ENCODE assay signal across 18 cellular contexts in genomic region chr11:117898059-117898458, GRCh38. TPM values are rescaled to one million over a fixed set of nuclear protein-coding genes. Genes with fewer than 3 reads are reported as not detected.
DNase-seq lines count a peak whose midpoint lies in the region; ATAC-seq and TF ChIP-seq lines count a peak whose summit lies in the region.
"Had no signal": no experiment of that assay in that cellular context is flagged by ENCODE, and none has a peak within 500 bp of the region (broad histone marks: within the 10 kb centered on the region; RNA-seq: fewer than 3 reads in every experiment).

No MANE protein-coding gene starts in this region.

- no peaks in the 10 kb centered on the region for H3K79me2 ChIP-seq in mammary epithelial cell (ENCODE audit: insufficient read depth, low read length)

- TF ChIP-seq POLR2A in breast epithelium (IDR thresholded peaks at IDR 0.05): no peak

- no peak overlapping the region for H3K4me3 ChIP-seq in breast epithelium
- H3K4me3 ChIP-seq in mammary epithelial cell (replicated peaks in 1 of 3; ENCODE audit: insufficient read depth in 1 of 3, low read depth in 2 of 3, low read length in 3 of 3): no peak overlapping the region
- no peak overlapping the region for H3K4me3 ChIP-seq in RWPE2 (ENCODE audit: severe bottlenecking)
- H3K4me3 ChIP-seq: HAP-1 had no signal

- H3K27me3 ChIP-seq in breast epithelium (no peaks in the 10 kb centered on the region), mammary epithelial cell (ENCODE audit: insufficient read depth, low read length) (peaks cover 4% of the 10 kb centered on the region), RWPE2 (ENCODE audit: insufficient read depth, poor library complexity, severe bottlenecking) (peaks cover 13% of the 10 kb centered on the region)
- H3K27me3 ChIP-seq: BE2C had no signal

- no peaks in the 10 kb centered on the region for H3K36me3 ChIP-seq in breast epithelium
- no peaks in the 10 kb centered on the region for H3K36me3 ChIP-seq in mammary epithelial cell (ENCODE audit: insufficient read depth, low read length)
- H3K36me3 ChIP-seq in RWPE2 (ENCODE audit: low read depth): no peaks in the 10 kb centered on the region
- H3K36me3 ChIP-seq: BE2C, HAP-1 had no signal

- BruUV-seq in mammary epithelial cell (replicated peaks; lab: Mats Ljungman, UMichigan): no TSS peak

- no peak overlapping the region for H3K4me2 ChIP-seq in mammary epithelial cell (ENCODE audit: insufficient read depth, low read depth, low read length)

- intact Hi-C loops in breast epithelium (cut with DNase I; ENCODE audit: low total_unique reads) (no loop called here), mammary epithelial cell (cut with micrococcal nuclease) (no loop called here)

- TF ChIP-seq CTCF in breast epithelium (IDR thresholded peaks at IDR 0.05) (no peak), mammary epithelial cell (conservative IDR thresholded peaks at IDR 0.05 in 1 of 2, IDR thresholded peaks at IDR 0.05 in 1 of 2; ENCODE audit: extremely low read depth in 1 of 2, insufficient read depth in 1 of 2, low read depth in 1 of 2, low read length in 2 of 2) (no peak), RWPE2 (IDR thresholded peaks at IDR 0.05; ENCODE audit: poor library complexity, severe bottlenecking) (no peak)

- no peak overlapping the region for H3K27ac ChIP-seq in breast epithelium
- H3K27ac ChIP-seq in mammary epithelial cell (ENCODE audit: insufficient read depth, low read depth, low read length): no peak overlapping the region
- H3K27ac ChIP-seq in RWPE2 (ENCODE audit: poor library complexity, severe bottlenecking): no peak overlapping the region

- ATAC-seq in RWPE2 (ENCODE audit: low read depth): no peak
- ATAC-seq in HG02759 (IDR thresholded peaks at IDR 0.05; ENCODE audit: unreplicated experiment): no peak
- no peak for ATAC-seq in GM19467 (IDR thresholded peaks at IDR 0.05; ENCODE audit: unreplicated experiment)
- ATAC-seq: SK-N-SH treated with all-trans-retinoic acid at 6 μM for 48 hours had no signal

- H3K4me1 ChIP-seq in breast epithelium (no peaks in the 10 kb centered on the region), mammary epithelial cell (ENCODE audit: insufficient read depth, low read length) (peaks cover 6% of the 10 kb centered on the region), RWPE2 (ENCODE audit: insufficient read depth, poor library complexity, severe bottlenecking) (no peaks in the 10 kb centered on the region)
- H3K4me1 ChIP-seq: BE2C, HAP-1 had no signal

- H3K9me3 ChIP-seq in breast epithelium: no peaks in the 10 kb centered on the region
- H3K9me3 ChIP-seq in mammary epithelial cell (replicated peaks; ENCODE audit: insufficient read depth, low read length): no peaks in the 10 kb centered on the region
- H3K9me3 ChIP-seq in RWPE2 (ENCODE audit: severe bottlenecking): no peaks in the 10 kb centered on the region
- H3K9me3 ChIP-seq: BE2C, HAP-1 had no signal

- CTCF ChIA-PET in mammary epithelial cell (lab: Charles Lee; ENCODE audit: low non-redundant PET): no interaction called here

- dilution Hi-C loops in mammary epithelial cell (cut with HindIII; ENCODE audit: low sequenced_read_pairs): loop anchor here (5.0 kb wide), 1 partner anchor 36 kb away; no protein-coding TSS in a partner anchor

- in situ Hi-C loops in mammary epithelial cell (cut with MboI; ENCODE audit: low sequenced_read_pairs in 2 of 2): no loop called here

- H3K9ac ChIP-seq in mammary epithelial cell (ENCODE audit: insufficient read depth, low read length): no peak overlapping the region

- H2AFZ ChIP-seq in mammary epithelial cell (ENCODE audit: low read depth, low read length): no peak overlapping the region

- DNase-seq in breast epithelium (ENCODE audit: low spot score in 2 of 2) (peak; percentile 22 to 34), mammary epithelial cell (no peak), RWPE2 (ENCODE audit: low spot score) (peak; percentile 11), mesenteric fat pad (ENCODE audit: low spot score) (peak; percentile 69), NCI-H2029 treated with DMSO at 0.1 percent for 48 hours (lab: John Stamatoyannopoulos, UW) (no peak)
- DNase-seq: BE2C; CD4-positive, alpha-beta memory T cell; NCI-H1105; NCI-H1694 treated with DMSO at 0.1 percent for 48 hours; SHP77 treated with DMSO at 0.1 percent for 48 hours had no signal

- H4K20me1 ChIP-seq in mammary epithelial cell (ENCODE audit: insufficient read depth, low read length): no peaks in the 10 kb centered on the region

- 61% methylated on average over 3 of the region's 4 CpGs for WGBS in mammary epithelial cell (ENCODE audit: low coverage, missing lambda C conversion rate)

RNA-seq across cellular contexts. Expression of gene FXYD6, which starts 21.6 kb away (rescaled TPM):
- total RNA-seq in breast epithelium (10 to 100 TPM; 16.0 to 25.0 (median 20.3) TPM), mammary epithelial cell (under 1 TPM in 1 of 2 donors, not detected in 1; 0.21 TPM), mesenteric fat pad (21.5 TPM)
- polyA plus RNA-seq in mammary epithelial cell: 0.35 TPM
- not detected for polyA minus RNA-seq in mammary epithelial cell
- total RNA-seq: CD4-positive, alpha-beta memory T cell had no signal
- polyA plus RNA-seq: IgD-negative memory B cell had no signal

RNA-seq across cellular contexts. Expression of gene TMPRSS13, which starts 31.1 kb away (rescaled TPM):
- 10 to 100 TPM in 2 of 3 donors, under 1 TPM in 1; 0.32 to 34.0 (median 12.5) TPM for total RNA-seq in breast epithelium
- total RNA-seq in mammary epithelial cell: under 1 TPM in 1 of 2 donors, not detected in 1; under 0.01 TPM
- polyA plus RNA-seq in mammary epithelial cell: 0.12 TPM
- polyA minus RNA-seq in mammary epithelial cell: not detected
- 0.39 TPM for total RNA-seq in mesenteric fat pad
- total RNA-seq: HT1080, LHCN-M2 had no signal
- polyA plus RNA-seq: AG04450 had no signal

Comparison
In these comparisons a context has a peak if more than half of its experiments do, and no peak if none do; other contexts are left out.
1. DNase-seq: peak in breast epithelium (2 of 2), RWPE2 (single experiment) and mesenteric fat pad (single experiment); none in mammary epithelial cell (single experiment) and NCI-H2029 treated with DMSO at 0.1 percent for 48 hours (single experiment).
2. RNA of gene FXYD6, which starts 21.6 kb away (total RNA-seq): 21.5 TPM in mesenteric fat pad (single experiment) and 16.0 to 25.0 TPM in breast epithelium; 0.21 TPM in mammary epithelial cell; every median in the first group is over 10 times any median in the second.